In the genomic region with DNA sequence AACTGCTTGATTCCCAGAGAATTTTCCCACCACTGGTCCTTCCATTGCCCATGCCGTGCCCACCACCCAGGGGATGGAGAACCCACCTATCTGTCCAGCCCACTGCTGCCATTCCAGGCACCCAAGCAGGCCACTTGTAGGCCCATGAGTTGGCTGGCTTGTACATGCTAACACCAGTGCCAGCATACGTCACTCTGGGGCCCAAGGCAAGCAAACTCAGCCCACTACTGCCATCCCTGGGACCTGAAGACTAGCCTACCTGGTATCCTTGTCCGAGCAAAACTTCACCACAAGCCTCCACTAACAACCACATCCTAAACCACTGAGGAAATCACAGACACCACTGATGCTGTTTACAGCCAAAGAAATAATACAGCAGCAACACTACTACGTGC, we compare ENCODE assay signal across 21 cellular contexts.
"Had no signal": no experiment of that assay in that cellular context is flagged by ENCODE, and none has a peak within 500 bp of the region (broad histone marks: within the 10 kb centered on the region; RNA-seq: fewer than 3 reads in every experiment).

No MANE protein-coding gene starts in this region.

- H3K27me3 Mint-ChIP-seq: activated naive CD4-positive, alpha-beta T cell treated with anti-CD3 and anti-CD28 coated beads, Interleukin-2, amount 50 U/mL, for 24 hours; memory B cell had no signal

- H3K36me3 Mint-ChIP-seq: memory B cell had no signal

- H3K4me3 Mint-ChIP-seq: activated naive CD4-positive, alpha-beta T cell treated with anti-CD3 and anti-CD28 coated beads, Interleukin-2, amount 50 U/mL, for 24 hours; activated T-cell treated with anti-CD3 and anti-CD28 coated beads, Interleukin-2, amount 50 U/mL, for 4 hours; memory B cell; nephron had no signal

- H3K27ac Mint-ChIP-seq: activated naive CD4-positive, alpha-beta T cell treated with anti-CD3 and anti-CD28 coated beads, Interleukin-2, amount 50 U/mL, for 24 hours; memory B cell; nephron had no signal

- ATAC-seq: psoas muscle had no signal

- H3K4me1 Mint-ChIP-seq: memory B cell, nephron had no signal

- H3K27ac ChIP-seq: coronary artery, epithelial cell of prostate, heart right ventricle, pancreas, psoas muscle, right atrium auricular region, spleen, stomach, suprapubic skin, tibial nerve, uterus had no signal

- H3K9me3 ChIP-seq: suprapubic skin, uterus had no signal

- DNase-seq: activated CD4-positive, alpha-beta T cell treated with anti-CD3 and anti-CD28 coated beads for 1 hour; activated CD8-positive, alpha-beta memory T cell treated with anti-CD3 and anti-CD28 coated beads, Interleukin-2, amount 50 U/mL, for 4 hours; activated gamma-delta T cell treated with Interleukin-2 at 50 U/mL for 16 hours; activated T-cell treated with anti-CD3 and anti-CD28 coated beads, Interleukin-2, amount 50 U/mL, for 4 hours; heart right ventricle; left colon; SK-N-SH; stimulated activated CD4-positive, alpha-beta T cell treated with anti-CD3 and anti-CD28 coated beads, Interleukin-4, amount 100 ng/mL, for 4 hours; stomach; uterus had no signal

- H3K27me3 ChIP-seq: heart right ventricle, pancreas, right atrium auricular region, spleen, stomach, suprapubic skin, tibial nerve, uterus had no signal

- H3K36me3 ChIP-seq: heart right ventricle, pancreas, right atrium auricular region, spleen, stomach, suprapubic skin, tibial nerve, uterus had no signal

- H3K4me3 ChIP-seq: coronary artery, heart right ventricle, pancreas, psoas muscle, right atrium auricular region, spleen, stomach, suprapubic skin, tibial nerve, uterus had no signal

- H3K4me1 ChIP-seq: heart right ventricle, pancreas, psoas muscle, right atrium auricular region, spleen, stomach, suprapubic skin, tibial nerve, uterus had no signal
